ENCODE assay signal across 13 cellular contexts in genomic region chr2:69693059-69693458, GRCh38. TPM values are rescaled to one million over a fixed set of nuclear protein-coding genes. Genes with fewer than 3 reads are reported as not detected.
DNase-seq lines count a peak whose midpoint lies in the region; ATAC-seq and TF ChIP-seq lines count a peak whose summit lies in the region.
"Had no signal": no experiment of that assay in that cellular context is flagged by ENCODE, and none has a peak within 500 bp of the region (broad histone marks: within the 10 kb centered on the region; RNA-seq: fewer than 3 reads in every experiment).

No MANE protein-coding gene starts in this region.

- H3K9me3 ChIP-seq in CD4-positive, alpha-beta memory T cell (ENCODE audit: control insufficient read depth in 1 of 2, low read length in 2 of 2): no peaks in the 10 kb centered on the region
- no peaks in the 10 kb centered on the region for H3K9me3 ChIP-seq in mesenchymal stem cell (ENCODE audit: control insufficient read depth, low read length)
- no peaks in the 10 kb centered on the region for H3K9me3 ChIP-seq in upper lobe of left lung
- H3K9me3 ChIP-seq: gastroesophageal sphincter, right lobe of liver had no signal

- TF ChIP-seq POLR2A in upper lobe of left lung (IDR thresholded peaks at IDR 0.05): no peak

- H2BK15ac ChIP-seq in mesenchymal stem cell (ENCODE audit: low read depth, poor library complexity, severe bottlenecking): no peak overlapping the region

- no peaks in the 10 kb centered on the region for H3K36me3 Mint-ChIP-seq in CD4-positive, alpha-beta memory T cell
- no peaks in the 10 kb centered on the region for H3K36me3 Mint-ChIP-seq in activated CD8-positive, alpha-beta T cell treated with anti-CD3 and anti-CD28 coated beads for 36 hours (ENCODE audit: low read depth)

- no peak overlapping the region for H4K91ac ChIP-seq in mesenchymal stem cell (ENCODE audit: low read length)

- CTCF ChIA-PET in CD4-positive, alpha-beta memory T cell (lab: Charles Lee; ENCODE audit: partially characterized antibody): interaction anchor here (0.6 to 3.0 kb wide), 6 partner anchors 9 to 128 kb away, joined by 3 to 14 read pairs (median 6); no protein-coding TSS in a partner anchor
- CTCF ChIA-PET in activated CD8-positive, alpha-beta T cell treated with anti-CD3 and anti-CD28 coated beads for 36 hours (lab: Charles Lee): interaction anchor here (1.0 to 9.5 kb wide), 5 partner anchors 10 to 128 kb away, joined by 3 to 37 read pairs (median 5); no protein-coding TSS in a partner anchor

- H3K18ac ChIP-seq in mesenchymal stem cell (ENCODE audit: low read depth in 1 of 2, low read length in 2 of 2): no peak overlapping the region

- H2BK12ac ChIP-seq in mesenchymal stem cell (ENCODE audit: low read length in 2 of 2): no peak overlapping the region

- H2BK5ac ChIP-seq in mesenchymal stem cell (ENCODE audit: low read depth, low read length, poor library complexity, severe bottlenecking): no peak overlapping the region

- H2BK120ac ChIP-seq in mesenchymal stem cell (ENCODE audit: low read depth, low read length): no peak overlapping the region

- peak overlapping the region; percentile 68 for H3K27ac ChIP-seq in CD4-positive, alpha-beta memory T cell (ENCODE audit: low read depth, low read length)
- no peak overlapping the region for H3K27ac ChIP-seq in mesenchymal stem cell (ENCODE audit: low read length, poor library complexity, severe bottlenecking)
- H3K27ac ChIP-seq in upper lobe of left lung: no peak overlapping the region
- H3K27ac ChIP-seq: gastroesophageal sphincter, right lobe of liver had no signal

- POLR2A ChIA-PET in CD4-positive, alpha-beta memory T cell (lab: Charles Lee; ENCODE audit: partially characterized antibody): interaction anchor here (0.6 to 8.6 kb wide), 14 partner anchors 9 to 431 kb away, joined by 3 to 217 read pairs (median 4); partner anchors contain the start of gene AAK1
- POLR2A ChIA-PET in activated CD8-positive, alpha-beta T cell treated with anti-CD3 and anti-CD28 coated beads for 36 hours (lab: Charles Lee): interaction anchor here (0.8 to 1.1 kb wide), 4 partner anchors 9 to 132 kb away, joined by 3 read pairs; no protein-coding TSS in a partner anchor

- no peak for DNase-seq in CD4-positive, alpha-beta memory T cell
- DNase-seq in activated CD8-positive, alpha-beta T cell treated with anti-CD3 and anti-CD28 coated beads for 36 hours: no peak
- DNase-seq in mesenchymal stem cell (no peak), upper lobe of left lung (no peak)
- DNase-seq: activated CD4-positive, alpha-beta T cell treated with anti-CD3 and anti-CD28 coated beads, Interleukin-2, amount 50 U/mL, for 4 hours; aorta; kidney; right lobe of liver had no signal

- H3K9me3 Mint-ChIP-seq in CD4-positive, alpha-beta memory T cell: no peaks in the 10 kb centered on the region
- peaks cover 2% of the 10 kb centered on the region for H3K9me3 Mint-ChIP-seq in activated CD8-positive, alpha-beta T cell treated with anti-CD3 and anti-CD28 coated beads for 36 hours

- no peaks in the 10 kb centered on the region for H3K36me3 ChIP-seq in CD4-positive, alpha-beta memory T cell (ENCODE audit: insufficient read depth, low read length)
- no peaks in the 10 kb centered on the region for H3K36me3 ChIP-seq in mesenchymal stem cell (ENCODE audit: control insufficient read depth in 1 of 2, insufficient read depth in 2 of 2, low read depth in 1 of 2, low read length in 2 of 2)
- no peaks in the 10 kb centered on the region for H3K36me3 ChIP-seq in upper lobe of left lung
- H3K36me3 ChIP-seq: gastroesophageal sphincter, right lobe of liver had no signal

- no peak overlapping the region for H3K23ac ChIP-seq in mesenchymal stem cell (ENCODE audit: low read length in 2 of 2)

- peaks cover 71 to 96% (median 81%) of the 10 kb centered on the region in 4 donors for H3K4me1 Mint-ChIP-seq in CD4-positive, alpha-beta memory T cell
- H3K4me1 Mint-ChIP-seq in activated CD8-positive, alpha-beta T cell treated with anti-CD3 and anti-CD28 coated beads for 36 hours (ENCODE audit: low read depth): peaks cover 75% of the 10 kb centered on the region

- no peaks in the 10 kb centered on the region for H3K27me3 ChIP-seq in CD4-positive, alpha-beta memory T cell (ENCODE audit: insufficient read depth, low read length)
- H3K27me3 ChIP-seq in mesenchymal stem cell (ENCODE audit: control insufficient read depth in 1 of 2, insufficient read depth in 1 of 2, low read length in 2 of 2): no peaks in the 10 kb centered on the region
- H3K27me3 ChIP-seq in upper lobe of left lung: no peaks in the 10 kb centered on the region
- H3K27me3 ChIP-seq: gastroesophageal sphincter, right lobe of liver had no signal

- H3K4me3 ChIP-seq in CD4-positive, alpha-beta memory T cell (ENCODE audit: low read length in 2 of 2): peak overlapping the region in 1 of 2 donors; percentile 43
- H3K4me3 ChIP-seq in mesenchymal stem cell (ENCODE audit: insufficient read depth in 1 of 2, low read depth in 1 of 2, low read length in 2 of 2) (no peak overlapping the region), upper lobe of left lung (no peak overlapping the region)
- H3K4me3 ChIP-seq: gastroesophageal sphincter, right lobe of liver had no signal

- H3K27ac Mint-ChIP-seq in CD4-positive, alpha-beta memory T cell: peak overlapping the region; percentile 91 to 98 (median 97)
- peak overlapping the region; percentile 90 for H3K27ac Mint-ChIP-seq in activated CD8-positive, alpha-beta T cell treated with anti-CD3 and anti-CD28 coated beads for 36 hours

- peak; percentile 21 for ATAC-seq in HG02610 (IDR thresholded peaks at IDR 0.05; ENCODE audit: unreplicated experiment)
- no peak for ATAC-seq in activated CD8-positive, alpha-beta T cell treated with anti-CD3 and anti-CD28 coated beads for 36 hours
- ATAC-seq in GM18870 (IDR thresholded peaks at IDR 0.05; ENCODE audit: unreplicated experiment): no peak
- no peak for ATAC-seq in GM21825 (IDR thresholded peaks at IDR 0.05; ENCODE audit: unreplicated experiment)
- ATAC-seq in HG03442 (IDR thresholded peaks at IDR 0.05; ENCODE audit: unreplicated experiment): no peak
- no peak for ATAC-seq in upper lobe of left lung (ENCODE audit: low FRiP score in 2 of 2)
- ATAC-seq: gastroesophageal sphincter had no signal

- H2AFZ ChIP-seq in mesenchymal stem cell (ENCODE audit: low read depth, low read length): no peak overlapping the region

- WGBS in mesenchymal stem cell: 95% methylated on average over 4 of the region's 4 CpGs
- WGBS in upper lobe of left lung, 2 donors: 53 to 55% methylated on average over 4 of the region's 4 CpGs

- H3K9ac ChIP-seq in mesenchymal stem cell (ENCODE audit: low read length): no peak overlapping the region

- H3K79me1 ChIP-seq in mesenchymal stem cell (replicated peaks; ENCODE audit: low read length, poor library complexity, severe bottlenecking): no peaks in the 10 kb centered on the region

- peaks cover 95% of the 10 kb centered on the region for H3K4me1 ChIP-seq in CD4-positive, alpha-beta memory T cell (ENCODE audit: insufficient read depth, low read length)
- H3K4me1 ChIP-seq in mesenchymal stem cell (ENCODE audit: control insufficient read depth, insufficient read depth, low read depth, low read length): peaks cover 12% of the 10 kb centered on the region
- H3K4me1 ChIP-seq in upper lobe of left lung: peaks cover 19 to 27% (median 23%) of the 10 kb centered on the region in 4 donors

- no peaks in the 10 kb centered on the region for H3K27me3 Mint-ChIP-seq in CD4-positive, alpha-beta memory T cell
- H3K27me3 Mint-ChIP-seq in activated CD8-positive, alpha-beta T cell treated with anti-CD3 and anti-CD28 coated beads for 36 hours: no peaks in the 10 kb centered on the region

- intact Hi-C loops in CD4-positive, alpha-beta memory T cell (cut with micrococcal nuclease): loop anchor here (1.0 kb wide), 2 partner anchors 10 to 45 kb away; no protein-coding TSS in a partner anchor
- intact Hi-C loops in activated CD8-positive, alpha-beta T cell treated with anti-CD3 and anti-CD28 coated beads for 36 hours (cut with micrococcal nuclease): no loop called here

- no peak overlapping the region for H3K4ac ChIP-seq in mesenchymal stem cell (ENCODE audit: low read depth in 1 of 2, low read length in 2 of 2)

- TF ChIP-seq CTCF in activated CD8-positive, alpha-beta T cell treated with anti-CD3 and anti-CD28 coated beads for 36 hours (IDR thresholded peaks at IDR 0.05): no peak
- no peak for TF ChIP-seq CTCF in upper lobe of left lung (IDR thresholded peaks at IDR 0.05)

- H3K4me2 ChIP-seq in mesenchymal stem cell (ENCODE audit: low read length, poor library complexity, severe bottlenecking): no peak overlapping the region

- no peak overlapping the region for H4K8ac ChIP-seq in mesenchymal stem cell (ENCODE audit: low read length)

- peak overlapping the region; percentile 24 for H2AK5ac ChIP-seq in mesenchymal stem cell (ENCODE audit: low read length, severe bottlenecking)

- no peak overlapping the region for H3K14ac ChIP-seq in mesenchymal stem cell (ENCODE audit: low read length in 2 of 2)

- H3K4me3 Mint-ChIP-seq in CD4-positive, alpha-beta memory T cell: peak overlapping the region; percentile 1 to 87 (median 80)
- H3K4me3 Mint-ChIP-seq in activated CD8-positive, alpha-beta T cell treated with anti-CD3 and anti-CD28 coated beads for 36 hours: peak overlapping the region; percentile 20

- TF ChIP-seq EP300 in upper lobe of left lung (IDR thresholded peaks at IDR 0.05): no peak

RNA-seq across cellular contexts. Expression of gene ANXA4, which starts 48.9 kb away (rescaled TPM):
- total RNA-seq in CD4-positive, alpha-beta memory T cell: 10 to 100 TPM; 22.3 to 24.2 TPM
- 10 to 100 TPM; 27.5 to 30.8 TPM for polyA plus RNA-seq in CD4-positive, alpha-beta memory T cell
- total RNA-seq in activated CD8-positive, alpha-beta T cell treated with anti-CD3 and anti-CD28 coated beads for 36 hours: 10 to 100 TPM; 14.6 to 17.5 TPM
- polyA plus RNA-seq in mesenchymal stem cell (2013, experiment 1 of 2): 99.3 TPM
- polyA plus RNA-seq in mesenchymal stem cell (2013, experiment 2 of 2): 95.9 TPM
- 100 to 1,000 TPM in 5 of 6 donors, 10 to 100 TPM in 1; 84.0 to 214 (median 161) TPM for total RNA-seq in upper lobe of left lung

RNA-seq across cellular contexts. Expression of gene AAK1, which starts 49.5 kb away (rescaled TPM):
- total RNA-seq in CD4-positive, alpha-beta memory T cell: 100 to 1,000 TPM; 220 to 225 TPM
- polyA plus RNA-seq in CD4-positive, alpha-beta memory T cell: 100 to 1,000 TPM in 1 of 2 donors, 10 to 100 TPM in 1; 27.6 to 129 TPM
- total RNA-seq in activated CD8-positive, alpha-beta T cell treated with anti-CD3 and anti-CD28 coated beads for 36 hours: 100 to 1,000 TPM; 114 to 115 TPM
- polyA plus RNA-seq in mesenchymal stem cell (2013, experiment 1 of 2): 54.5 TPM
- 49.2 TPM for polyA plus RNA-seq in mesenchymal stem cell (2013, experiment 2 of 2)
- total RNA-seq in upper lobe of left lung: 100 to 1,000 TPM in 1 of 6 donors, 10 to 100 TPM in 5; 45.1 to 105 (median 58.8) TPM
